27 cellular contexts compared by ENCODE assay signal in the genomic region with DNA sequence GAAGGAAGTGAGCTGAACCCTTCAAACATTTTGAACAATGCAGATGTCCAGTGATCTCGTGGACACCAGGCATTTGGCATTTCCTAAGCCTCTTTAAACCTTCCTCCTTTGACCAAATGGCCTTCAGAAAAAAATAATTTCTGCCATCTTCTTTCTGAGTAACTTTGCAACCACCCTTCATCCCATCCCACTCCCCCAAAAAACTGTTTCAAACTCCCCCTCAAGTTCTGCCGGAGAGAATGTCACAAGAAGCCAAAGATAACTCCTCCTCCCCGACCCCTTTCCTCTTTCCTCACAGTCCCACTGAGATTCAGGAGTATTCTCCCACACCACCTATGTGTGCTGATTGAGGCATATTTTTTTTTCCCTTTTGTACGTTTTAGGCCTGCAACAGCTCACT. TPM values are rescaled to one million over a fixed set of nuclear protein-coding genes. Genes with fewer than 3 reads are reported as not detected.
DNase-seq lines count a peak whose midpoint lies in the region; ATAC-seq and TF ChIP-seq lines count a peak whose summit lies in the region.
"Had no signal": no experiment of that assay in that cellular context is flagged by ENCODE, and none has a peak within 500 bp of the region (broad histone marks: within the 10 kb centered on the region; RNA-seq: fewer than 3 reads in every experiment).

No MANE protein-coding gene starts in this region.

- no peaks in the 10 kb centered on the region for H3K79me2 ChIP-seq in neural progenitor cell (ENCODE audit: low read depth)

- H2AFZ ChIP-seq in neural progenitor cell (replicated peaks), result no peak overlapping the region

- DNase-seq in activated T-cell treated with anti-CD3 and anti-CD28 coated beads, Interleukin-2, amount 50 U/mL, for 24 hours, result no peak
- no peak for DNase-seq in activated T-cell treated with anti-CD3 and anti-CD28 coated beads, Interleukin-2, amount 50 U/mL, for 1 hour
- DNase-seq in dorsolateral prefrontal cortex (no peak), neural progenitor cell (ENCODE audit: low spot score) (no peak), ascending aorta (ENCODE audit: low spot score in 2 of 2) (no peak), Right ventricle myocardium superior (no peak), osteocyte (ENCODE audit: extremely low spot score, unreplicated experiment) (no peak)
- DNase-seq: activated CD4-positive, alpha-beta T cell treated with anti-CD3 and anti-CD28 coated beads, Interleukin-2, amount 10 ng/mL, durations not matched to agents 7 days and 5 days; activated gamma-delta T cell; amniotic stem cell; COR-L47; DMS79; GF-D8; kidney; lower lobe of right lung; NCI-H1417 treated with DMSO at 0.1 percent for 48 hours; NCI-H2081 treated with DMSO at 0.1 percent for 48 hours; NCI-H524 treated with DMSO at 0.1 percent for 48 hours; SK-N-SH; stimulated activated CD4-positive, alpha-beta T cell treated with anti-CD3 and anti-CD28 coated beads, Interleukin-1b, Interleukin-23, amount 100 ng/mL, for 48 hours; T-helper 2 cell had no signal

- no peaks in the 10 kb centered on the region for H3K36me3 ChIP-seq in HUES48 (ENCODE audit: control insufficient read depth, insufficient read depth, low read length)
- H3K36me3 ChIP-seq in neural progenitor cell, result no peaks in the 10 kb centered on the region
- H3K36me3 ChIP-seq in ascending aorta, result no peaks in the 10 kb centered on the region
- H3K36me3 ChIP-seq: cardiac muscle cell, lower lobe of right lung had no signal

- no peak overlapping the region for H3K27ac ChIP-seq in HUES48 (ENCODE audit: low read depth, low read length)
- H3K27ac ChIP-seq in dorsolateral prefrontal cortex, result peak overlapping the region in 35 of 59 donors; percentile 21 to 93 (median 80)
- no peak overlapping the region for H3K27ac ChIP-seq in neural progenitor cell
- H3K27ac ChIP-seq in ascending aorta, result no peak overlapping the region
- H3K27ac ChIP-seq: cardiac muscle cell, KMS-11, lower lobe of right lung, RWPE1, skin epidermis had no signal

- H3F3A ChIP-seq in neural progenitor cell (ENCODE audit: low read depth), result peaks cover 22% of the 10 kb centered on the region

- no peak overlapping the region for H3K27ac Mint-ChIP-seq in activated T-cell treated with anti-CD3 and anti-CD28 coated beads, Interleukin-2, amount 50 U/mL, for 24 hours
- H3K27ac Mint-ChIP-seq in neural progenitor cell (no peak overlapping the region), osteocyte (ENCODE audit: unreplicated experiment) (no peak overlapping the region)
- H3K27ac Mint-ChIP-seq: activated CD4-positive, alpha-beta T cell treated with anti-CD3 and anti-CD28 coated beads, Interleukin-2, amount 10 ng/mL, durations not matched to agents 7 days and 5 days had no signal

- no peak for ATAC-seq in Right ventricle myocardium superior (ENCODE audit: poor library complexity)
- ATAC-seq: lower lobe of right lung had no signal

- H3K9me3 Mint-ChIP-seq in activated T-cell treated with anti-CD3 and anti-CD28 coated beads, Interleukin-2, amount 50 U/mL, for 24 hours, result peaks cover 14% of the 10 kb centered on the region
- peaks cover 14% of the 10 kb centered on the region for H3K9me3 Mint-ChIP-seq in neural progenitor cell
- peaks cover 4% of the 10 kb centered on the region for H3K9me3 Mint-ChIP-seq in osteocyte (ENCODE audit: unreplicated experiment)

- H3K9me3 ChIP-seq in HUES48 (ENCODE audit: control insufficient read depth, insufficient read depth, low read length), result no peaks in the 10 kb centered on the region
- H3K9me3 ChIP-seq in neural progenitor cell (ENCODE audit: low read depth), result no peaks in the 10 kb centered on the region
- peaks cover 0 to 13% of the 10 kb centered on the region in 2 donors for H3K9me3 ChIP-seq in ascending aorta
- H3K9me3 ChIP-seq: lower lobe of right lung, SK-N-SH had no signal

- peaks cover 79% of the 10 kb centered on the region for H3K27me3 Mint-ChIP-seq in activated T-cell treated with anti-CD3 and anti-CD28 coated beads, Interleukin-2, amount 50 U/mL, for 24 hours
- H3K27me3 Mint-ChIP-seq in neural progenitor cell (ENCODE audit: insufficient read depth, low read depth) (peaks cover 39% of the 10 kb centered on the region), osteocyte (ENCODE audit: unreplicated experiment) (peaks cover 45% of the 10 kb centered on the region)

- H3K4me1 Mint-ChIP-seq in activated T-cell treated with anti-CD3 and anti-CD28 coated beads, Interleukin-2, amount 50 U/mL, for 24 hours (ENCODE audit: low read depth), result peaks cover 8% of the 10 kb centered on the region
- peaks cover 14% of the 10 kb centered on the region for H3K4me1 Mint-ChIP-seq in neural progenitor cell
- peaks cover 10% of the 10 kb centered on the region for H3K4me1 Mint-ChIP-seq in osteocyte (ENCODE audit: unreplicated experiment)

- peaks cover 3% of the 10 kb centered on the region for H3K36me3 Mint-ChIP-seq in activated T-cell treated with anti-CD3 and anti-CD28 coated beads, Interleukin-2, amount 50 U/mL, for 24 hours (ENCODE audit: low read depth)
- H3K36me3 Mint-ChIP-seq in neural progenitor cell (no peaks in the 10 kb centered on the region), osteocyte (ENCODE audit: unreplicated experiment) (no peaks in the 10 kb centered on the region)

- H3K9ac ChIP-seq in HUES48 (ENCODE audit: low read depth, low read length) (no peak overlapping the region), neural progenitor cell (no peak overlapping the region)
- H3K9ac ChIP-seq: KMS-11, SK-N-SH had no signal

- peak overlapping the region; percentile 99 for H3K4me2 ChIP-seq in neural progenitor cell
- H3K4me2 ChIP-seq: KMS-11, SK-N-SH had no signal

- H4K20me1 ChIP-seq in neural progenitor cell (ENCODE audit: low read depth), result no peaks in the 10 kb centered on the region

- H3K4me1 ChIP-seq in HUES48 (ENCODE audit: control insufficient read depth, insufficient read depth, low read length) (no peaks in the 10 kb centered on the region; the same call in 1 of the 2 replicates), neural progenitor cell (peaks cover 14% of the 10 kb centered on the region), ascending aorta (no peaks in the 10 kb centered on the region)

- peak overlapping the region; percentile 84 for H3K4me3 ChIP-seq in HUES48 (ENCODE audit: low read depth, low read length)
- H3K4me3 ChIP-seq in dorsolateral prefrontal cortex, result peak overlapping the region; percentile 17 to 76 (median 59)
- peak overlapping the region; percentile 95 for H3K4me3 ChIP-seq in neural progenitor cell
- no peak overlapping the region for H3K4me3 ChIP-seq in ascending aorta
- H3K4me3 ChIP-seq: cardiac muscle cell, lower lobe of right lung, skin epidermis had no signal

- peak overlapping the region; percentile 22 for H3K4me3 Mint-ChIP-seq in activated T-cell treated with anti-CD3 and anti-CD28 coated beads, Interleukin-2, amount 50 U/mL, for 24 hours
- H3K4me3 Mint-ChIP-seq in neural progenitor cell, result peak overlapping the region; percentile 89
- no peak overlapping the region for H3K4me3 Mint-ChIP-seq in osteocyte (ENCODE audit: unreplicated experiment)
- H3K4me3 Mint-ChIP-seq: activated CD4-positive, alpha-beta T cell treated with anti-CD3 and anti-CD28 coated beads, Interleukin-2, amount 10 ng/mL, durations not matched to agents 7 days and 5 days had no signal

- intact Hi-C loops in dorsolateral prefrontal cortex (cut with DNase I), result loop anchor here in 1 of 2 donors (5.0 kb wide), 1 partner anchor 90 kb away; no protein-coding TSS in a partner anchor
- intact Hi-C loops in ascending aorta (cut with DNase I), result no loop called here
- intact Hi-C loops in Right ventricle myocardium superior (cut with DNase I), result no loop called here

- peaks cover 21% of the 10 kb centered on the region; the same call in 1 of the 2 replicates for H3K27me3 ChIP-seq in HUES48 (ENCODE audit: control insufficient read depth, insufficient read depth, low read length)
- H3K27me3 ChIP-seq in dorsolateral prefrontal cortex, result peaks cover 0 to 34% (median 6%) of the 10 kb centered on the region in 45 donors
- H3K27me3 ChIP-seq in neural progenitor cell, result peaks cover 37% of the 10 kb centered on the region
- no peaks in the 10 kb centered on the region for H3K27me3 ChIP-seq in ascending aorta

- no peak for TF ChIP-seq CTCF in dorsolateral prefrontal cortex (IDR thresholded peaks at IDR 0.05 in 54 of 56, conservative IDR thresholded peaks at IDR 0.05 in 2 of 56; ENCODE audit: low read depth in 1 of 56, partially characterized antibody in 56 of 56)
- no peak for TF ChIP-seq CTCF in neural progenitor cell (IDR thresholded peaks at IDR 0.05)
- TF ChIP-seq CTCF in ascending aorta (IDR thresholded peaks at IDR 0.05), result no peak
- TF ChIP-seq CTCF in osteocyte (IDR thresholded peaks at IDR 0.05), result no peak

RNA-seq across cellular contexts. Expression of a gene that starts 1.7 kb away (rescaled TPM):
- total RNA-seq in dorsolateral prefrontal cortex (10 to 100 TPM; 12.2 to 55.1 (median 39.1) TPM), neural progenitor cell (ENCODE audit: low replicate concordance) (0.30 and 0.59 TPM in 2 replicates), ascending aorta (0.11 TPM), Right ventricle myocardium superior (not detected), osteocyte (not detected in 2 replicates)
- total RNA-seq: HT1080 had no signal

RNA-seq across cellular contexts. Expression of a gene that starts 49.5 kb away (rescaled TPM):
- total RNA-seq in dorsolateral prefrontal cortex, result 10 to 100 TPM in 115 of 120 experiments, 1 to 10 TPM in 5; 7.6 to 22.3 (median 14.5) TPM
- 75.8 and 80.3 TPM in 2 replicates for total RNA-seq in neural progenitor cell (ENCODE audit: low replicate concordance)
- total RNA-seq in ascending aorta, result 5.2 TPM
- 3.5 TPM for total RNA-seq in Right ventricle myocardium superior
- total RNA-seq in osteocyte, result 12.7 and 13.2 TPM in 2 replicates

Comparison
In these comparisons a context has a peak if more than half of its experiments do, and no peak if none do; other contexts are left out.
1. H3K27ac ChIP-seq: peak in dorsolateral prefrontal cortex (35 of 59); none in HUES48 (single experiment), neural progenitor cell (single experiment) and ascending aorta (0 of 2).
2. H3K4me3 ChIP-seq: peak in HUES48 (single experiment), dorsolateral prefrontal cortex (59 of 59) and neural progenitor cell (single experiment); none in ascending aorta (0 of 2).